ENCODE assay signal across 10 cellular contexts in genomic region chrX:38880460-38880859, GRCh38.
DNase-seq lines count a peak whose midpoint lies in the region; ATAC-seq and TF ChIP-seq lines count a peak whose summit lies in the region.
"Had no signal": no experiment of that assay in that cellular context is flagged by ENCODE, and none has a peak within 500 bp of the region (broad histone marks: within the 10 kb centered on the region; RNA-seq: fewer than 3 reads in every experiment).

No MANE protein-coding gene starts in this region.

- peak overlapping the region in 1 of 2 experiments; percentile 47; a peak in 2 of 4 replicates for H3K4me3 ChIP-seq in DND-41 (ENCODE audit: low read depth in 1 of 2, low read length in 2 of 2)
- peak overlapping the region; percentile 19 to 40 for H3K4me3 ChIP-seq in neutrophil (ENCODE audit: low read depth in 1 of 2, low read length in 1 of 2)

- no peaks in the 10 kb centered on the region for H4K20me1 ChIP-seq in DND-41 (ENCODE audit: insufficient read depth, low read length)

- H3K36me3 ChIP-seq in DND-41 (ENCODE audit: insufficient read depth, low read length) (no peaks in the 10 kb centered on the region), KOPT-K1 (ENCODE audit: insufficient read depth, low read length) (no peaks in the 10 kb centered on the region), neutrophil (no peaks in the 10 kb centered on the region)

- H3K27ac ChIP-seq in DND-41 (ENCODE audit: low read length): peak overlapping the region; percentile 96
- H3K27ac ChIP-seq in KOPT-K1 (ENCODE audit: low read depth, low read length, poor library complexity, severe bottlenecking): peak overlapping the region; percentile 65
- H3K27ac ChIP-seq in neutrophil: peak overlapping the region; percentile 77

- peak overlapping the region; percentile 62 for H3K4me2 ChIP-seq in DND-41 (ENCODE audit: insufficient read depth, low read length)

- H3K9ac ChIP-seq in DND-41 (ENCODE audit: low read depth, low read length): peak overlapping the region; percentile 60

- TF ChIP-seq CTCF in DND-41 (IDR thresholded peaks at IDR 0.05; ENCODE audit: borderline replicate concordance, extremely low read depth, low read length, poor library complexity, severe bottlenecking): no peak
- TF ChIP-seq CTCF in neutrophil (IDR thresholded peaks at IDR 0.05): no peak

- H3K79me2 ChIP-seq in DND-41 (ENCODE audit: insufficient read depth, low read length): no peaks in the 10 kb centered on the region

- H3K9me3 ChIP-seq in DND-41 (ENCODE audit: insufficient read depth, low read length, severe bottlenecking) (no peaks in the 10 kb centered on the region), KOPT-K1 (ENCODE audit: insufficient read depth, low read length, poor library complexity, severe bottlenecking) (no peaks in the 10 kb centered on the region), neutrophil (no peaks in the 10 kb centered on the region)

- intact Hi-C loops in dendritic cell treated with granulocyte-macrophage colony-stimulating factor and Interleukin-4, amounts not matched to agents 40 ng/mL and 50 ng/mL, for 4 days (cut with micrococcal nuclease): no loop called here

- peaks cover 61% of the 10 kb centered on the region for H3K4me1 ChIP-seq in DND-41 (ENCODE audit: insufficient read depth, low read length)
- H3K4me1 ChIP-seq in neutrophil (ENCODE audit: control insufficient read depth in 1 of 2, insufficient read depth in 1 of 2, low read depth in 1 of 2, low read length in 1 of 2): peaks cover 17 to 20% of the 10 kb centered on the region in 2 experiments

- no peak for DNase-seq in DND-41
- no peak for DNase-seq in RKO (ENCODE audit: low spot score)
- no peak for DNase-seq in NCI-H2081 (lab: John Stamatoyannopoulos, UW)
- DNase-seq in DMS79 (lab: John Stamatoyannopoulos, UW): no peak
- DNase-seq: endodermal cell, NCI-H1930 had no signal

- no peak for ATAC-seq in DND-41 (ENCODE audit: insufficient read depth, low read depth)
- no peak for ATAC-seq in HG03175 (IDR thresholded peaks at IDR 0.05; ENCODE audit: unreplicated experiment)

- H3K27me3 ChIP-seq in DND-41 (ENCODE audit: insufficient read depth, low read length, poor library complexity) (no peaks in the 10 kb centered on the region), neutrophil (no peaks in the 10 kb centered on the region)

- peak overlapping the region; percentile 78 for H3K27ac Mint-ChIP-seq in dendritic cell treated with granulocyte-macrophage colony-stimulating factor and Interleukin-4, amounts not matched to agents 40 ng/mL and 50 ng/mL, for 4 days
- H3K27ac Mint-ChIP-seq: endodermal cell had no signal

- H3K36me3 Mint-ChIP-seq in dendritic cell treated with granulocyte-macrophage colony-stimulating factor and Interleukin-4, amounts not matched to agents 40 ng/mL and 50 ng/mL, for 4 days (ENCODE audit: low read depth): no peaks in the 10 kb centered on the region

- peak overlapping the region; percentile 42 for H2AFZ ChIP-seq in DND-41 (ENCODE audit: low read depth, low read length)

- no peaks in the 10 kb centered on the region for H3K9me3 Mint-ChIP-seq in dendritic cell treated with granulocyte-macrophage colony-stimulating factor and Interleukin-4, amounts not matched to agents 40 ng/mL and 50 ng/mL, for 4 days

- peaks cover 18% of the 10 kb centered on the region for H3K4me1 Mint-ChIP-seq in dendritic cell treated with granulocyte-macrophage colony-stimulating factor and Interleukin-4, amounts not matched to agents 40 ng/mL and 50 ng/mL, for 4 days (ENCODE audit: low read depth)
- H3K4me1 Mint-ChIP-seq: endodermal cell had no signal

- H3K4me3 Mint-ChIP-seq in dendritic cell treated with granulocyte-macrophage colony-stimulating factor and Interleukin-4, amounts not matched to agents 40 ng/mL and 50 ng/mL, for 4 days: no peak overlapping the region
- H3K4me3 Mint-ChIP-seq: endodermal cell had no signal

- H3K27me3 Mint-ChIP-seq in dendritic cell treated with granulocyte-macrophage colony-stimulating factor and Interleukin-4, amounts not matched to agents 40 ng/mL and 50 ng/mL, for 4 days: no peaks in the 10 kb centered on the region
